ENCODE assay signal across 21 cellular contexts in the genomic region with DNA sequence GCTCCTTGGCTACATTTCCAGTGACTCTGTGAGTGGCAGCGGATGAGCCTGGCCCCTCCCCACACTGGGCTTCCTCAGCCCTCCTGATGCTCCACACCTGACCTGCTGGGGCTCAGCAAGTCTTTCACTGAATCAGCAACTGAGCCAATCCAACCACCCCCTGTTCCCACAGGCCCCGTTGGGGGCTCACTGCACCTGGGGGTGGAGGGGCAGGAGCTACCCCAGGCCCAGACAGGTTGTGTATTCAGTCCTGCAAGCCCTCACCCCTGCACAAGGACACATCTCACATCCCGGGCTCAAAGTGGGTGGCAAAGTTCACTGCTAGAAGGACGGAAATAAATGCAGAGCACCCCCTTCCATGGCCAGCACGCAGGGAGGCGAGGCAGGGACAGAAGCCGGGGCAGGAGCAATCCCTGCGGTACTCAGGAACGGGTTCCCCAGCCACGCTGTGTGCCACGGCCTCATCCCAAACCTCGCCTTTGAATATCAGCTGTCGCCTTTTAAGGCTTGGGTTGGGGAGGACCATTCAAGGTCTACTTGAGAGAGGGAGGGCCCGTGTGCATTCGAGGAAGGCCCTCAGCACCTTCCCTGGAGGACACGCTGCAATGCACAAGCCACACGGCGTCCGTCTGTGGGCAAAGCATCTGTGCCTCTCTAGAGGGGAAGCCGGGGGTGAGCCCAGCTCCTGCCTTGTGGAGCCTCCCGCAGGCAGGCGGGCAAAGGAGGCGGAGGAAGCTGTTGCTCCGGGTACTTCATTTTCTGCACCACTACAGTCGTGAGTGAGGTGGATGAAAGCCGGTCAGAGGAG.
A peak's percentile ranks its signal among the peaks of the same experiment; 100 is the strongest.
DNase-seq lines count a peak whose midpoint lies in the region; ATAC-seq and TF ChIP-seq lines count a peak whose summit lies in the region.
"Had no signal": no experiment of that assay in that cellular context is flagged by ENCODE, and none has a peak within 500 bp of the region (broad histone marks: within the 10 kb centered on the region; RNA-seq: fewer than 3 reads in every experiment).

No MANE protein-coding gene starts in this region.

- no peak overlapping the region for H3K4me3 ChIP-seq in left ventricle myocardium inferior
- no peak overlapping the region for H3K4me3 ChIP-seq in IMR-90 (ENCODE audit: insufficient read depth, low read depth, low read length)
- no peak overlapping the region for H3K4me3 ChIP-seq in iPS-15b (ENCODE audit: low read depth, low read length)
- H3K4me3 ChIP-seq in thyroid gland (replicated peaks in 1 of 3), result no peak overlapping the region
- H3K4me3 ChIP-seq: GM12878, PC-9, SJSA1 had no signal

- H3K9ac ChIP-seq in IMR-90 (ENCODE audit: low read depth, low read length) (no peak overlapping the region), iPS-15b (ENCODE audit: low read depth, low read length) (peak overlapping the region; percentile 8)
- H3K9ac ChIP-seq: KMS-11 had no signal

- TF ChIP-seq POLR2A in IMR-90 (IDR thresholded peaks at IDR 0.05; ENCODE audit: low read depth, low read length), result no peak
- no peak for TF ChIP-seq POLR2A in thyroid gland (IDR thresholded peaks at IDR 0.05)

- H3K23ac ChIP-seq in IMR-90 (ENCODE audit: low read depth, low read length), result 0 out of 2 replicates have a peak overlapping the region, but pooled peaks have one; percentile 59

- no TSS peak for BruUV-seq in IMR-90 (replicated peaks; lab: Mats Ljungman, UMichigan)

- intact Hi-C loops in Right ventricle myocardium inferior (cut with DNase I), result no loop called here
- intact Hi-C loops in left ventricle myocardium inferior (cut with micrococcal nuclease), result no loop called here
- intact Hi-C loops in IMR-90 (cut with micrococcal nuclease), result no loop called here
- intact Hi-C loops in thyroid gland (cut with DNase I), result no loop called here

- H3K56ac ChIP-seq in IMR-90 (ENCODE audit: extremely low read depth, insufficient read depth, low read length), result no peak overlapping the region

- H2BK20ac ChIP-seq in IMR-90 (ENCODE audit: low read depth, low read length), result no peak overlapping the region

- no peak for TF ChIP-seq RAD21 in IMR-90 (IDR thresholded peaks at IDR 0.05; ENCODE audit: low read length)

- peaks cover 3% of the 10 kb centered on the region for H3K9me1 ChIP-seq in IMR-90 (ENCODE audit: insufficient read depth, low read length)

- H4K5ac ChIP-seq in IMR-90 (ENCODE audit: low read depth, low read length), result no peak overlapping the region

- no peak overlapping the region for H2AK9ac ChIP-seq in IMR-90 (replicated peaks; ENCODE audit: low read depth, low read length, poor library complexity)

- no peak overlapping the region for H3K18ac ChIP-seq in IMR-90 (ENCODE audit: low read depth, low read length)

- TF ChIP-seq CTCF in left ventricle myocardium inferior (IDR thresholded peaks at IDR 0.05; ENCODE audit: borderline replicate concordance) (no peak), IMR-90 (conservative IDR thresholded peaks at IDR 0.05; ENCODE audit: low read depth, low read length) (no peak), thyroid gland (IDR thresholded peaks at IDR 0.05) (no peak)

- no peak overlapping the region for H3K27ac ChIP-seq in left ventricle myocardium inferior (replicated peaks)
- no peak overlapping the region for H3K27ac ChIP-seq in IMR-90 (ENCODE audit: insufficient read depth, low read length)
- no peak overlapping the region for H3K27ac ChIP-seq in thyroid gland
- H3K27ac ChIP-seq: KMS-11, PC-9, SJSA1 had no signal

- H3K27me3 ChIP-seq in left ventricle myocardium inferior (ENCODE audit: low read depth), result no peaks in the 10 kb centered on the region
- no peaks in the 10 kb centered on the region for H3K27me3 ChIP-seq in IMR-90 (ENCODE audit: control insufficient read depth, insufficient read depth, low read length)
- H3K27me3 ChIP-seq in iPS-15b (ENCODE audit: control insufficient read depth, insufficient read depth, low read length), result no peaks in the 10 kb centered on the region
- H3K27me3 ChIP-seq in thyroid gland, result no peaks in the 10 kb centered on the region
- H3K27me3 ChIP-seq: BE2C, SJSA1 had no signal

- H3K4me2 ChIP-seq in IMR-90 (ENCODE audit: low read depth, low read length), result no peak overlapping the region
- H3K4me2 ChIP-seq: KMS-11, PC-9 had no signal

- H4K8ac ChIP-seq in IMR-90 (ENCODE audit: low read depth in 2 of 2, low read length in 2 of 2), result no peak overlapping the region

- no peaks in the 10 kb centered on the region for H3K9me3 ChIP-seq in left ventricle myocardium inferior (replicated peaks)
- no peaks in the 10 kb centered on the region for H3K9me3 ChIP-seq in IMR-90 (ENCODE audit: control insufficient read depth, insufficient read depth, low read length)
- H3K9me3 ChIP-seq in iPS-15b (ENCODE audit: control insufficient read depth, insufficient read depth, low read length), result no peaks in the 10 kb centered on the region
- H3K9me3 ChIP-seq in thyroid gland, result no peaks in the 10 kb centered on the region
- H3K9me3 ChIP-seq: BE2C, SJSA1 had no signal

- CTCF ChIA-PET in IMR-90 (lab: Yijun Ruan, JAX), result no interaction called here

- H3K36me3 ChIP-seq in left ventricle myocardium inferior (peaks cover 6% of the 10 kb centered on the region), IMR-90 (ENCODE audit: control insufficient read depth, insufficient read depth, low read length) (peaks cover 13% of the 10 kb centered on the region), iPS-15b (ENCODE audit: control insufficient read depth, insufficient read depth, low read length) (peaks cover 24% of the 10 kb centered on the region), thyroid gland (peaks cover 3 to 4% of the 10 kb centered on the region in 2 donors)

- no peak overlapping the region for H2BK120ac ChIP-seq in IMR-90 (ENCODE audit: low read depth, low read length)

- POLR2A ChIA-PET in IMR-90 (lab: Charles Lee; ENCODE audit: unreplicated experiment), result no interaction called here

- in situ Hi-C loops in IMR-90 (cut with MboI; ENCODE audit: low sequenced_read_pairs), result loop anchor here (25.0 kb wide), 1 partner anchor 599 kb away; no protein-coding TSS in a partner anchor

- no peak overlapping the region for H2AK5ac ChIP-seq in IMR-90 (ENCODE audit: low read depth, low read length)

- H2BK15ac ChIP-seq in IMR-90 (ENCODE audit: low read depth, low read length), result no peak overlapping the region

- DNase-seq in Right ventricle myocardium inferior (ENCODE audit: missing footprints) (peak; percentile 28), left ventricle myocardium inferior (no peak), IMR-90 (no peak), thyroid gland (peak; percentile 50 to 63), NCI-H2227 treated with DMSO at 0.1 percent for 48 hours (lab: John Stamatoyannopoulos, UW) (no peak), OCI-M2 (lab: John Stamatoyannopoulos, UW; ENCODE audit: unreplicated experiment) (no peak)
- no peak for DNase-seq in stimulated activated CD8-positive, alpha-beta memory T cell treated with anti-CD3 and anti-CD28 coated beads, Interleukin-4, amount 100 ng/mL, for 48 hours
- DNase-seq: 8988T; CD4-positive, alpha-beta memory T cell; DMS153; EL; MV-4-11; NCI-H1694 treated with DMSO at 0.1 percent for 48 hours; NCI-H510A treated with DMSO at 0.1 percent for 48 hours; NCI-H82; PC-9 had no signal

- dilution Hi-C loops in IMR-90 (cut with HindIII; ENCODE audit: low sequenced_read_pairs, unreplicated experiment), result no loop called here

- peaks cover 0 to 17% of the 10 kb centered on the region in 2 experiments; a peak in 1 of 4 replicates for H3K79me1 ChIP-seq in IMR-90 (ENCODE audit: low read depth in 1 of 2, low read length in 2 of 2)

- H3K4me1 ChIP-seq in left ventricle myocardium inferior, result peaks cover 12% of the 10 kb centered on the region
- no peaks in the 10 kb centered on the region; the same call in 1 of the 2 replicates for H3K4me1 ChIP-seq in IMR-90 (ENCODE audit: control insufficient read depth, insufficient read depth, low read length)
- no peaks in the 10 kb centered on the region for H3K4me1 ChIP-seq in iPS-15b (ENCODE audit: control insufficient read depth, insufficient read depth, low read length)
- peaks cover 0 to 3% of the 10 kb centered on the region in 2 donors for H3K4me1 ChIP-seq in thyroid gland
- H3K4me1 ChIP-seq: SJSA1 had no signal

- WGBS in IMR-90 (ENCODE audit: extremely low coverage in 2 of 2, insufficient read length in 1 of 2), 2 experiments, result 92% methylated on average over 16 of the region's 26 CpGs; no CpG with 5 or more reads in 1 of the 2 experiments
- WGBS in thyroid gland, 2 donors, result 37 to 63% methylated on average over 17 to 26 of the region's 26 CpGs

- H4K20me1 ChIP-seq in IMR-90 (ENCODE audit: insufficient read depth, low read length), result no peaks in the 10 kb centered on the region; the same call in 1 of the 2 replicates

- H2AFZ ChIP-seq in IMR-90 (replicated peaks; ENCODE audit: low read length, poor library complexity), result no peak overlapping the region
- H2AFZ ChIP-seq: PC-9 had no signal

- H3K4ac ChIP-seq in IMR-90 (ENCODE audit: low read depth, low read length), result no peak overlapping the region

- no peak for ATAC-seq in Right ventricle myocardium inferior
- no peak for ATAC-seq in IMR-90 (ENCODE audit: low read depth)
- ATAC-seq: GM12878 had no signal

- no peak overlapping the region for H3K14ac ChIP-seq in IMR-90 (replicated peaks; ENCODE audit: low read depth, low read length)

- no peak overlapping the region for H4K91ac ChIP-seq in IMR-90 (ENCODE audit: insufficient read depth, low read depth, low read length)

- no peak overlapping the region for H2BK5ac ChIP-seq in IMR-90 (ENCODE audit: low read depth, low read length, poor library complexity, severe bottlenecking)

TF ChIP-seq in IMR-90, 13 proteins besides CTCF, POLR2A, EP300 and RAD21:
- TF ChIP-seq MAZ (IDR thresholded peaks at IDR 0.05; ENCODE audit: borderline replicate concordance, low read depth, low read length) (no peak), BHLHE40 (IDR thresholded peaks at IDR 0.05; ENCODE audit: low read depth, low read length) (no peak), CHD1 (IDR thresholded peaks at IDR 0.05; ENCODE audit: low read depth, low read length) (no peak), CEBPB (IDR thresholded peaks at IDR 0.05; ENCODE audit: low read depth, low read length) (no peak), RCOR1 (IDR thresholded peaks at IDR 0.05; ENCODE audit: insufficient replicate concordance, low read length) (no peak), RFX5 (IDR thresholded peaks at IDR 0.05; ENCODE audit: low read depth, low read length) (no peak)
- TF ChIP-seq, protein P1, sequence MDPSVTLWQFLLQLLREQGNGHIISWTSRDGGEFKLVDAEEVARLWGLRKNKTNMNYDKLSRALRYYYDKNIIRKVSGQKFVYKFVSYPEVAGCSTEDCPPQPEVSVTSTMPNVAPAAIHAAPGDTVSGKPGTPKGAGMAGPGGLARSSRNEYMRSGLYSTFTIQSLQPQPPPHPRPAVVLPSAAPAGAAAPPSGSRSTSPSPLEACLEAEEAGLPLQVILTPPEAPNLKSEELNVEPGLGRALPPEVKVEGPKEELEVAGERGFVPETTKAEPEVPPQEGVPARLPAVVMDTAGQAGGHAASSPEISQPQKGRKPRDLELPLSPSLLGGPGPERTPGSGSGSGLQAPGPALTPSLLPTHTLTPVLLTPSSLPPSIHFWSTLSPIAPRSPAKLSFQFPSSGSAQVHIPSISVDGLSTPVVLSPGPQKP (IDR thresholded peaks at IDR 0.05; ENCODE audit: borderline replicate concordance, low read depth, low read length), result no peak
TF ChIP-seq in IMR-90: peak in this region for 0.

Comparison
In these comparisons a context has a peak if more than half of its experiments do, and no peak if none do; other contexts are left out.
1. DNase-seq: peak in Right ventricle myocardium inferior (single experiment) and thyroid gland (2 of 2); none in left ventricle myocardium inferior (single experiment), IMR-90 (single experiment), stimulated activated CD8-positive, alpha-beta memory T cell treated with anti-CD3 and anti-CD28 coated beads, Interleukin-4, amount 100 ng/mL, for 48 hours (single experiment), NCI-H2227 treated with DMSO at 0.1 percent for 48 hours (single experiment) and OCI-M2 (single experiment).